Comparison of ENCODE assay signal across 9 cellular contexts in genomic region chr17:68777856-68778694, GRCh38.
A peak's percentile ranks its signal among the peaks of the same experiment; 100 is the strongest.
DNase-seq lines count a peak whose midpoint lies in the region; ATAC-seq and TF ChIP-seq lines count a peak whose summit lies in the region.
"Had no signal": no experiment of that assay in that cellular context is flagged by ENCODE, and none has a peak within 500 bp of the region (broad histone marks: within the 10 kb centered on the region; RNA-seq: fewer than 3 reads in every experiment).

No MANE protein-coding gene starts in this region.

- TF ChIP-seq POLR2A in right lobe of liver (IDR thresholded peaks at IDR 0.05) = no peak
- no peak for TF ChIP-seq POLR2A in tibial nerve (IDR thresholded peaks at IDR 0.05)

- H3K4me3 ChIP-seq in right lobe of liver (peak overlapping the region; percentile 5 to 28 (median 18)), tibial nerve (no peak overlapping the region), PC-9 (no peak overlapping the region)

- CTCF ChIA-PET in PC-9 (lab: Charles Lee) = no interaction called here

- intact Hi-C loops in right lobe of liver (cut with DNase I) (no loop called here), PC-9 (cut with micrococcal nuclease; ENCODE audit: unreplicated experiment) (loop anchor here (1.0 to 10.0 kb wide), 3 partner anchors 195 to 747 kb away; no protein-coding TSS in a partner anchor)

- H3K4me1 ChIP-seq in right lobe of liver (peaks cover 0 to 22% (median 3%) of the 10 kb centered on the region in 4 donors), tibial nerve (peaks cover 0 to 59% (median 26%) of the 10 kb centered on the region in 4 donors), PC-9 (replicated peaks; ENCODE audit: insufficient read depth) (no peaks in the 10 kb centered on the region)

- no peaks in the 10 kb centered on the region for H3K27me3 ChIP-seq in right lobe of liver
- H3K27me3 ChIP-seq in tibial nerve = no peaks in the 10 kb centered on the region
- no peaks in the 10 kb centered on the region for H3K27me3 ChIP-seq in PC-9 (ENCODE audit: insufficient read depth, low read depth)

- no peak for TF ChIP-seq EP300 in tibial nerve (IDR thresholded peaks at IDR 0.05)

- no peak overlapping the region for H3K4me2 ChIP-seq in PC-9

- DNase-seq in NCI-H187 (lab: John Stamatoyannopoulos, UW) (peak; percentile 63), right lobe of liver (peak in 1 of 3 donors; percentile 58), tibial nerve (ENCODE audit: low spot score in 2 of 2) (no peak), NCI-H446 (lab: John Stamatoyannopoulos, UW) (no peak), KG1 (lab: John Stamatoyannopoulos, UW) (no peak), PC-9 (no peak)
- DNase-seq: activated gamma-delta T cell had no signal

- H3K9me3 ChIP-seq in right lobe of liver (no peaks in the 10 kb centered on the region), tibial nerve (no peaks in the 10 kb centered on the region), PC-9 (ENCODE audit: insufficient read depth, low read depth) (peaks cover 6% of the 10 kb centered on the region; the same call in 1 of the 2 replicates)

- H3K36me3 ChIP-seq in right lobe of liver = no peaks in the 10 kb centered on the region
- H3K36me3 ChIP-seq in tibial nerve = no peaks in the 10 kb centered on the region
- no peaks in the 10 kb centered on the region for H3K36me3 ChIP-seq in PC-9 (ENCODE audit: low read depth)

- POLR2A ChIA-PET in PC-9 (lab: Charles Lee; ENCODE audit: unreplicated experiment) = no interaction called here

- H3K9me2 ChIP-seq in PC-9 (ENCODE audit: insufficient read depth) = no peaks in the 10 kb centered on the region

- ATAC-seq in right lobe of liver (peak; percentile 81 to 88 (median 84)), GM18867 (IDR thresholded peaks at IDR 0.05; ENCODE audit: unreplicated experiment) (no peak)

- H3F3A ChIP-seq in PC-9 (ENCODE audit: insufficient read depth, low read depth) = no peaks in the 10 kb centered on the region

- H4K20me1 ChIP-seq in PC-9 (ENCODE audit: insufficient read depth) = no peaks in the 10 kb centered on the region

- no TSS peak for BruUV-seq in PC-9 (replicated peaks; lab: Mats Ljungman, UMichigan)

- H3K27ac ChIP-seq in angular gyrus (ENCODE audit: low read depth, low read length) (peak overlapping the region; percentile 88), right lobe of liver (peak overlapping the region; percentile 74 to 92 (median 80)), tibial nerve (peak overlapping the region; percentile 45 to 87 (median 75)), PC-9 (no peak overlapping the region)

- no peak overlapping the region for H2AFZ ChIP-seq in PC-9

- TF ChIP-seq CTCF in right lobe of liver (IDR thresholded peaks at IDR 0.05) (no peak), tibial nerve (IDR thresholded peaks at IDR 0.05) (no peak), PC-9 (conservative IDR thresholded peaks at IDR 0.05) (no peak)

- 15% methylated on average over 9 of the region's 10 CpGs for WGBS in right lobe of liver (ENCODE audit: insufficient coverage, low coverage, low lambda C conversion rate, missing lambda C conversion rate)
- WGBS in tibial nerve, 2 donors = 35 to 36% methylated on average over 10 of the region's 10 CpGs

- H3K79me2 ChIP-seq in PC-9 (ENCODE audit: low read depth) = no peaks in the 10 kb centered on the region

Comparison
In these comparisons a context has a peak if more than half of its experiments do, and no peak if none do; other contexts are left out.
1. DNase-seq: peak in NCI-H187 (2 of 2); none in tibial nerve (0 of 2), NCI-H446 (0 of 2), KG1 (single experiment) and PC-9 (0 of 2).
2. H3K4me3 ChIP-seq: peak in right lobe of liver (3 of 3); none in tibial nerve (0 of 4) and PC-9 (single experiment).